Comparison of ENCODE assay signal across 1 cellular context in the genomic region with DNA sequence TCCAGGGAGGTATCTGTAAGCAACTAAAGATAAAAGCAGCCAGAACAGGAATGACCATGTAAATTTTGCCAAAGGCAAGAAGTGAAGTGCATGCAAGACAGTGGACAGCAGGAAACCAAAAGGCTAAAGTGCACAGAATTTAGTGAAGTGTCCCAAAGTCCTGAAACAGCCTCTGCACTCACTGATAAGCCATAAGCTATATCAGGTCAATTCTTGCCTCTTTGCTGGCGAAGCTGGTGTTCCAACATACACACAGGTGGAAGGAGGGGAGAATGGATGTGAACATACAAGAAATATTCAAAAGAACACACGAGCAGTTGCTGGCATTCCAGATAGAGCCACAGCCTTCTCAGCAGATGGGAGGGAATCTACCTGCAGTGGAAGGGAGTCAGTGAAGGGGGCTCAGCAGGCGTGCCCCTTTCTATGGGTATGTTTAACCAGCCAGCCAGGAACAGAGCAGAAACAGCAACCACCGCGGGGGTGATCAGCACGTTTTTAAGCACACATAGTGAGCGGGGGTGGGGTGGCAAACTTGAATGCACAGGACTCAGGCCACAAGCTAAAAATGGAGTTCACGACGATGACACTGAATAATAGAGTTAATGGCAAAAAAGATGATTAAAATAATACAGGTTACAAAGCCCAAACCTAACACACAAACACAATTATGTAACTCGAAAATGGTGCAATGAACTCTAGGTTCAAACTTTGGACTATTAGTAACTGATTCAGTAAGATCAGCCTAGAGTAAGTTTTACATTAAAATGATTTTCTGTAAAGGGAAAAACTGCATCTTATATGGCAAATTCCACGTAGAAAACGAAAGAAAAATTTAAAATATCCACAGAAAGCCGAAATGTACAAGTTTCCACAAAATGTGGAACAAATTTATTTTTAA.
TF ChIP-seq lines count a peak whose summit lies in the region.

No MANE protein-coding gene starts in this region.

TF ChIP-seq in HepG2, 621 proteins besides CTCF, POLR2A, EP300 and RAD21 (continued from another document and continues in another):
- TF ChIP-seq, protein P1, sequence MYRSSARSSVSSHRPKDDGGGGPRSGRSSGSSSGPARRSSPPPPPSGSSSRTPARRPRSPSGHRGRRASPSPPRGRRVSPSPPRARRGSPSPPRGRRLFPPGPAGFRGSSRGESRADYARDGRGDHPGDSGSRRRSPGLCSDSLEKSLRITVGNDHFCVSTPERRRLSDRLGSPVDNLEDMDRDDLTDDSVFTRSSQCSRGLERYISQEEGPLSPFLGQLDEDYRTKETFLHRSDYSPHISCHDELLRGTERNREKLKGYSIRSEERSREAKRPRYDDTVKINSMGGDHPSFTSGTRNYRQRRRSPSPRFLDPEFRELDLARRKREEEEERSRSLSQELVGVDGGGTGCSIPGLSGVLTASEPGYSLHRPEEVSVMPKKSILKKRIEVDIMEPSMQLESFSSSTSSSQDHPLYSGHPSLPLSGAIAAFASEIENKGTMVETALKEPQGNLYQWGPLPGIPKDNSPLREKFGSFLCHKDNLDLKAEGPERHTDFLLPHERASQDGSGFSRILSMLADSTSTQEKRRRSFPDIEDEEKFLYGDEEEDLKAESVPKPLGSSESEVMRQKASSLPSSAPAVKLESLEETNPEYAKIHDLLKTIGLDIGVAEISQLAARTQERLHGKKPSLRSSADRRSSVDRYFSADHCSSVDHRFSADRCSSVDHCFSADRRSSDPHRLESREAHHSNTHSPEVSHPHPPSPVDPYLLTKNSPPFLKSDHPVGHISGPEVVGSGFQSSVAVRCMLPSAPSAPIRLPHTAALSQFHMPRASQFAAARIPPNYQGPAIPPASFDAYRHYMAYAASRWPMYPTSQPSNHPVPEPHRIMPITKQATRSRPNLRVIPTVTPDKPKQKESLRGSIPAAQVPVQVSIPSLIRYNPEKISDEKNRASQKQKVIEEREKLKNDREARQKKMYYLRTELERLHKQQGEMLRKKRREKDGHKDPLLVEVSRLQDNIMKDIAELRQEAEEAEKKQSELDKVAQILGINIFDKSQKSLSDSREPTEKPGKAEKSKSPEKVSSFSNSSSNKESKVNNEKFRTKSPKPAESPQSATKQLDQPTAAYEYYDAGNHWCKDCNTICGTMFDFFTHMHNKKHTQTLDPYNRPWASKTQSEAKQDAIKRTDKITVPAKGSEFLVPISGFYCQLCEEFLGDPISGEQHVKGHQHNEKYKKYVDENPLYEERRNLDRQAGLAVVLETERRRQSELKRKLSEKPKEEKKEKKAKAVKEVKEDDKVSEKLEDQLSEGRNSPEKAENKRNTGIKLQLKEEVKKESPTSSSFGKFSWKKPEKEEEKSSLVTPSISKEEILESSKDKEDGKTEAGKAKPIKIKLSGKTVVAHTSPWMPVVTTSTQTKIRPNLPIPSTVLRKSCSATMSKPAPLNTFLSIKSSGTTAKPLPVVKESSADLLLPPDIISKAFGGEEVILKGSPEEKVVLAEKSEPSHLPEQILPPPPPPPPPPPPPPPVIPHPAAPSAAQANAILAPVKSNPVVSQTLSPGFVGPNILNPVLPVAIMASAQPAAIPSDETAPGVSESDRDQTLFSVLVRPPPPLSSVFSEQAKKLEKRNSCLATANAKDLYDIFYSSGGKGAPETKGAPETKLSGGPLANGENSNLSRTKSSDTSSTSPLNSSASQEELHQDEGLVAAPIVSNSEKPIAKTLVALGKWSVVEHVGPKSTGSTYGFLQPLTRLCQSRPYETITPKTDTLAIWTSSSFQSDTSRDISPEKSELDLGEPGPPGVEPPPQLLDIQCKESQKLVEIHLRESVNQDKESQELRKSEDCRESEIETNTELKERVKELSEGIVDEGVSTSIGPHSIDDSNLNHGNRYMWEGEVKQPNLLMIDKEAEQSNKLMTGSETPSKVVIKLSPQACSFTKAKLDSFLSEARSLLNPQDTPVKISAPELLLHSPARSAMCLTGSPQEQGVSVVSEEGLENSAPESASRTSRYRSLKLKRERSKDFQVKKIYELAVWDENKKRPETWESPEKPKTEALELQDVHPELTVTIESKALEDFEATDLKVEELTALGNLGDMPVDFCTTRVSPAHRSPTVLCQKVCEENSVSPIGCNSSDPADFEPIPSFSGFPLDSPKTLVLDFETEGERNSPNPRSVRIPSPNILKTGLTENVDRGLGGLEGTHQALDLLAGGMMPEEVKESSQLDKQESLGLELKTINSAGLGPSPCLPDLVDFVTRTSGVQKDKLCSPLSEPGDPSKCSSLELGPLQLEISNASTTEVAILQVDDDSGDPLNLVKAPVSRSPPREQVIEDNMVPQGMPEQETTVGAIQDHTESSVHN (CRISPR knock-in tag; IDR thresholded peaks at IDR 0.05): no peak
- TF ChIP-seq MEIS1 (CRISPR knock-in tag; IDR thresholded peaks at IDR 0.05; ENCODE audit: borderline replicate concordance): 0 out of 2 replicates have a peak, but pooled peaks have one; percentile 58
- no peak for TF ChIP-seq PBX3 (CRISPR knock-in tag; IDR thresholded peaks at IDR 0.05; ENCODE audit: borderline replicate concordance)
- no peak for TF ChIP-seq AGO1 (IDR thresholded peaks at IDR 0.05; ENCODE audit: low read depth, low read length, poor library complexity, severe bottlenecking)
- no peak for TF ChIP-seq PAWR (CRISPR knock-in tag; IDR thresholded peaks at IDR 0.05; ENCODE audit: borderline replicate concordance)
- no peak for TF ChIP-seq ZKSCAN8 (CRISPR knock-in tag; IDR thresholded peaks at IDR 0.05; ENCODE audit: borderline replicate concordance)
- TF ChIP-seq, protein P2, sequence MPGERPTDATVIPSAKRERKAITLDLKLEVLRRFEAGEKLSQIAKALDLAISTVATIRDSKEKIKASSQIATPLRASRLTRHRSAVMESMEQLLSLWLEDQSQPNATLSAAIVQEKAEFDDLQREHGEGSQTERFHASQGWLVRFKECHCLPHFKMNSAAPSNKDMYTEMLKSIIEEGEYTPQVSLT (CRISPR knock-in tag; IDR thresholded peaks at IDR 0.05; ENCODE audit: borderline replicate concordance, low read depth): no peak
- no peak for TF ChIP-seq PCBP1 (IDR thresholded peaks at IDR 0.05; ENCODE audit: borderline replicate concordance, low read depth, low read length)
- TF ChIP-seq HES4 (CRISPR knock-in tag; IDR thresholded peaks at IDR 0.05; ENCODE audit: borderline replicate concordance): no peak
- no peak for TF ChIP-seq SIX4 (CRISPR knock-in tag; IDR thresholded peaks at IDR 0.05)
- TF ChIP-seq, protein P3, sequence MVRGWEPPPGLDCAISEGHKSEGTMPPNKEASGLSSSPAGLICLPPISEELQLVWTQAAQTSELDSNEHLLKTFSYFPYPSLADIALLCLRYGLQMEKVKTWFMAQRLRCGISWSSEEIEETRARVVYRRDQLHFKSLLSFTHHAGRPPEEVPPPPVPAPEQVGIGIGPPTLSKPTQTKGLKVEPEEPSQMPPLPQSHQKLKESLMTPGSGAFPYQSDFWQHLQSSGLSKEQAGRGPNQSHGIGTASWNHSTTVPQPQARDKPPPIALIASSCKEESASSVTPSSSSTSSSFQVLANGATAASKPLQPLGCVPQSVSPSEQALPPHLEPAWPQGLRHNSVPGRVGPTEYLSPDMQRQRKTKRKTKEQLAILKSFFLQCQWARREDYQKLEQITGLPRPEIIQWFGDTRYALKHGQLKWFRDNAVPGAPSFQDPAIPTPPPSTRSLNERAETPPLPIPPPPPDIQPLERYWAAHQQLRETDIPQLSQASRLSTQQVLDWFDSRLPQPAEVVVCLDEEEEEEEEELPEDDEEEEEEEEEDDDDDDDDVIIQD (CRISPR knock-in tag; IDR thresholded peaks at IDR 0.05; ENCODE audit: low read depth): no peak
- 0 out of 2 replicates have a peak, but pooled peaks have one; percentile 37 for TF ChIP-seq ZNF816 (CRISPR knock-in tag; IDR thresholded peaks at IDR 0.05; ENCODE audit: borderline replicate concordance)
- TF ChIP-seq ZSCAN21 (CRISPR knock-in tag; IDR thresholded peaks at IDR 0.05; ENCODE audit: borderline replicate concordance): no peak
- TF ChIP-seq NR2F1 (CRISPR knock-in tag; IDR thresholded peaks at IDR 0.05): no peak
- TF ChIP-seq ZNF678 (CRISPR knock-in tag; IDR thresholded peaks at IDR 0.05): no peak
- 0 out of 2 replicates have a peak, but pooled peaks have one; percentile 15 for TF ChIP-seq KAT8 (CRISPR knock-in tag; IDR thresholded peaks at IDR 0.05)
- TF ChIP-seq CBX2 (IDR thresholded peaks at IDR 0.05; ENCODE audit: low read depth, low read length): no peak
- TF ChIP-seq CBX2 (CRISPR knock-in tag; IDR thresholded peaks at IDR 0.05; ENCODE audit: low read depth): no peak
- no peak for TF ChIP-seq ARHGAP35 (CRISPR knock-in tag; IDR thresholded peaks at IDR 0.05; ENCODE audit: borderline replicate concordance)
- TF ChIP-seq HBP1 (CRISPR knock-in tag; IDR thresholded peaks at IDR 0.05; ENCODE audit: low read depth): peak; percentile 49; the same call in 1 of the 2 replicates
- no peak for TF ChIP-seq KAT2B (IDR thresholded peaks at IDR 0.05; ENCODE audit: borderline replicate concordance, low read depth, low read length)
- TF ChIP-seq ZNF501 (CRISPR knock-in tag; IDR thresholded peaks at IDR 0.05): no peak
- no peak for TF ChIP-seq ZNF776 (CRISPR knock-in tag; IDR thresholded peaks at IDR 0.05)
- no peak for TF ChIP-seq KLF11 (CRISPR knock-in tag; IDR thresholded peaks at IDR 0.05)
- TF ChIP-seq MLXIP (CRISPR knock-in tag; IDR thresholded peaks at IDR 0.05; ENCODE audit: borderline replicate concordance): no peak
- TF ChIP-seq HOXD1 (CRISPR knock-in tag; IDR thresholded peaks at IDR 0.05): 0 out of 2 replicates have a peak, but pooled peaks have one; percentile 43
- TF ChIP-seq BHLHE40 (IDR thresholded peaks at IDR 0.05; ENCODE audit: low read length): peak; percentile 30; the same call in 1 of the 2 replicates
- TF ChIP-seq HDAC6 (IDR thresholded peaks at IDR 0.05; ENCODE audit: low read depth, low read length): no peak
- no peak for TF ChIP-seq ZFP62 (CRISPR knock-in tag; IDR thresholded peaks at IDR 0.05)
- TF ChIP-seq ZNF883 (CRISPR knock-in tag; IDR thresholded peaks at IDR 0.05; ENCODE audit: not compliant biosample characterization): no peak
- TF ChIP-seq MAX (IDR thresholded peaks at IDR 0.05): 0 out of 2 replicates have a peak, but pooled peaks have one; percentile 51
- TF ChIP-seq STAG1 (CRISPR knock-in tag; IDR thresholded peaks at IDR 0.05): no peak
- TF ChIP-seq KDM3A (CRISPR knock-in tag; IDR thresholded peaks at IDR 0.05; ENCODE audit: low read depth): 0 out of 2 replicates have a peak, but pooled peaks have one; percentile 12
- no peak for TF ChIP-seq HDAC2 (CRISPR knock-in tag; IDR thresholded peaks at IDR 0.05)
- no peak for TF ChIP-seq ZNF232 (CRISPR knock-in tag; IDR thresholded peaks at IDR 0.05; ENCODE audit: borderline replicate concordance)
- TF ChIP-seq EED (CRISPR knock-in tag; IDR thresholded peaks at IDR 0.05): no peak
- TF ChIP-seq ZNF292 (CRISPR knock-in tag; IDR thresholded peaks at IDR 0.05; ENCODE audit: borderline replicate concordance, low read depth): peak; percentile 64; the same call in 1 of the 2 replicates
- TF ChIP-seq NCOR1 (IDR thresholded peaks at IDR 0.05; ENCODE audit: borderline replicate concordance, low read length): peak; percentile 60; the same call in 1 of the 2 replicates
- no peak for TF ChIP-seq TBP (CRISPR knock-in tag; IDR thresholded peaks at IDR 0.05)
- TF ChIP-seq CENPT (CRISPR knock-in tag; IDR thresholded peaks at IDR 0.05; ENCODE audit: low read depth): no peak
- 0 out of 2 replicates have a peak, but pooled peaks have one; percentile 26 for TF ChIP-seq DNMT3B (CRISPR knock-in tag; conservative IDR thresholded peaks at IDR 0.05)
- TF ChIP-seq CEBPB (IDR thresholded peaks at IDR 0.05; ENCODE audit: borderline replicate concordance, low read depth, low read length): peak; percentile 77
- no peak for TF ChIP-seq ZNF367 (CRISPR knock-in tag; IDR thresholded peaks at IDR 0.05; ENCODE audit: borderline replicate concordance)
- 0 out of 2 replicates have a peak, but pooled peaks have one; percentile 8 for TF ChIP-seq PITX1 (CRISPR knock-in tag; IDR thresholded peaks at IDR 0.05)
- TF ChIP-seq TARDBP (CRISPR knock-in tag; IDR thresholded peaks at IDR 0.05): no peak
